9 cellular contexts compared by ENCODE assay signal in genomic region chr16:81821422-81822128, GRCh38. TPM values are rescaled to one million over a fixed set of nuclear protein-coding genes. Genes with fewer than 3 reads are reported as not detected.
DNase-seq lines count a peak whose midpoint lies in the region; ATAC-seq and TF ChIP-seq lines count a peak whose summit lies in the region.
"Had no signal": no experiment of that assay in that cellular context is flagged by ENCODE, and none has a peak within 500 bp of the region (broad histone marks: within the 10 kb centered on the region; RNA-seq: fewer than 3 reads in every experiment).

No MANE protein-coding gene starts in this region.

- peaks cover 0 to 2% (median 0%) of the 10 kb centered on the region in 6 donors for H3K9me3 Mint-ChIP-seq in immature natural killer cell

- H3K4me1 Mint-ChIP-seq in immature natural killer cell, result peaks cover 93 to 96% of the 10 kb centered on the region in 2 donors

- TF ChIP-seq POLR2A in GM15510 (IDR thresholded peaks at IDR 0.05; ENCODE audit: borderline replicate concordance, extremely low read depth, insufficient read length), result peak; percentile 59

- peaks cover 9 to 19% (median 17%) of the 10 kb centered on the region in 3 donors for H3K27me3 Mint-ChIP-seq in immature natural killer cell (ENCODE audit: low read depth in 3 of 3)

- H3K27ac Mint-ChIP-seq in immature natural killer cell, result peak overlapping the region; percentile 94 to 100 (median 99)

- DNase-seq in immature natural killer cell, result peak in 1 of 3 donors; percentile 31
- no peak for DNase-seq in NCI-H146 (lab: John Stamatoyannopoulos, UW)
- DNase-seq in stimulated activated naive CD4-positive, alpha-beta T cell treated with Interleukin-2 at 50 U/mL for 16 hours (lab: John Stamatoyannopoulos, UW), result no peak
- DNase-seq in caudate nucleus (lab: John Stamatoyannopoulos, UW), result no peak
- DNase-seq: hippocampal formation had no signal

- H3K36me3 Mint-ChIP-seq in immature natural killer cell, result peaks cover 10 to 12% (median 12%) of the 10 kb centered on the region in 3 donors

- peak overlapping the region; percentile 72 to 83 (median 80) for H3K4me3 Mint-ChIP-seq in immature natural killer cell

- H3K27ac ChIP-seq in caudate nucleus (ENCODE audit: low read depth, low read length), result no peak overlapping the region

- peak; percentile 35 for ATAC-seq in GM21515 (IDR thresholded peaks at IDR 0.05; ENCODE audit: unreplicated experiment)
- peak; percentile 27 for ATAC-seq in HG03469 (IDR thresholded peaks at IDR 0.05; ENCODE audit: unreplicated experiment)
- no peak for ATAC-seq in SK-N-SH treated with all-trans-retinoic acid at 6 μM for 48 hours

TF ChIP-seq in SK-N-SH treated with all-trans-retinoic acid at 6 μM for 48 hours, 23 proteins besides CTCF, POLR2A, EP300 and RAD21:
- TF ChIP-seq ZFP3 (CRISPR knock-in tag; IDR thresholded peaks at IDR 0.05) (no peak), ZNF8 (CRISPR knock-in tag; IDR thresholded peaks at IDR 0.05) (no peak), RARB (CRISPR knock-in tag; IDR thresholded peaks at IDR 0.05) (no peak), ZFP30 (CRISPR knock-in tag; IDR thresholded peaks at IDR 0.05) (no peak), ZNF70 (CRISPR knock-in tag; IDR thresholded peaks at IDR 0.05) (no peak), ZC3H10 (CRISPR knock-in tag; IDR thresholded peaks at IDR 0.05) (no peak), PPARA (CRISPR knock-in tag; IDR thresholded peaks at IDR 0.05; ENCODE audit: borderline replicate concordance) (no peak), ISL1 (CRISPR knock-in tag; IDR thresholded peaks at IDR 0.05) (no peak), CSDC2 (CRISPR knock-in tag; IDR thresholded peaks at IDR 0.05) (no peak), ARNTL (CRISPR knock-in tag; IDR thresholded peaks at IDR 0.05; ENCODE audit: borderline replicate concordance, low read depth) (no peak), TOX (CRISPR knock-in tag; IDR thresholded peaks at IDR 0.05; ENCODE audit: borderline replicate concordance) (no peak), GLIS3 (CRISPR knock-in tag; IDR thresholded peaks at IDR 0.05) (no peak), BACH2 (CRISPR knock-in tag; IDR thresholded peaks at IDR 0.05; ENCODE audit: borderline replicate concordance) (no peak), ZNF565 (CRISPR knock-in tag; conservative IDR thresholded peaks at IDR 0.05; ENCODE audit: low read depth) (no peak)
- TF ChIP-seq, protein P1, sequence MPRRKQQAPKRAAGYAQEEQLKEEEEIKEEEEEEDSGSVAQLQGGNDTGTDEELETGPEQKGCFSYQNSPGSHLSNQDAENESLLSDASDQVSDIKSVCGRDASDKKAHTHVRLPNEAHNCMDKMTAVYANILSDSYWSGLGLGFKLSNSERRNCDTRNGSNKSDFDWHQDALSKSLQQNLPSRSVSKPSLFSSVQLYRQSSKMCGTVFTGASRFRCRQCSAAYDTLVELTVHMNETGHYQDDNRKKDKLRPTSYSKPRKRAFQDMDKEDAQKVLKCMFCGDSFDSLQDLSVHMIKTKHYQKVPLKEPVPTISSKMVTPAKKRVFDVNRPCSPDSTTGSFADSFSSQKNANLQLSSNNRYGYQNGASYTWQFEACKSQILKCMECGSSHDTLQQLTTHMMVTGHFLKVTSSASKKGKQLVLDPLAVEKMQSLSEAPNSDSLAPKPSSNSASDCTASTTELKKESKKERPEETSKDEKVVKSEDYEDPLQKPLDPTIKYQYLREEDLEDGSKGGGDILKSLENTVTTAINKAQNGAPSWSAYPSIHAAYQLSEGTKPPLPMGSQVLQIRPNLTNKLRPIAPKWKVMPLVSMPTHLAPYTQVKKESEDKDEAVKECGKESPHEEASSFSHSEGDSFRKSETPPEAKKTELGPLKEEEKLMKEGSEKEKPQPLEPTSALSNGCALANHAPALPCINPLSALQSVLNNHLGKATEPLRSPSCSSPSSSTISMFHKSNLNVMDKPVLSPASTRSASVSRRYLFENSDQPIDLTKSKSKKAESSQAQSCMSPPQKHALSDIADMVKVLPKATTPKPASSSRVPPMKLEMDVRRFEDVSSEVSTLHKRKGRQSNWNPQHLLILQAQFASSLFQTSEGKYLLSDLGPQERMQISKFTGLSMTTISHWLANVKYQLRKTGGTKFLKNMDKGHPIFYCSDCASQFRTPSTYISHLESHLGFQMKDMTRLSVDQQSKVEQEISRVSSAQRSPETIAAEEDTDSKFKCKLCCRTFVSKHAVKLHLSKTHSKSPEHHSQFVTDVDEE (CRISPR knock-in tag; IDR thresholded peaks at IDR 0.05), result no peak
- TF ChIP-seq, protein P2, sequence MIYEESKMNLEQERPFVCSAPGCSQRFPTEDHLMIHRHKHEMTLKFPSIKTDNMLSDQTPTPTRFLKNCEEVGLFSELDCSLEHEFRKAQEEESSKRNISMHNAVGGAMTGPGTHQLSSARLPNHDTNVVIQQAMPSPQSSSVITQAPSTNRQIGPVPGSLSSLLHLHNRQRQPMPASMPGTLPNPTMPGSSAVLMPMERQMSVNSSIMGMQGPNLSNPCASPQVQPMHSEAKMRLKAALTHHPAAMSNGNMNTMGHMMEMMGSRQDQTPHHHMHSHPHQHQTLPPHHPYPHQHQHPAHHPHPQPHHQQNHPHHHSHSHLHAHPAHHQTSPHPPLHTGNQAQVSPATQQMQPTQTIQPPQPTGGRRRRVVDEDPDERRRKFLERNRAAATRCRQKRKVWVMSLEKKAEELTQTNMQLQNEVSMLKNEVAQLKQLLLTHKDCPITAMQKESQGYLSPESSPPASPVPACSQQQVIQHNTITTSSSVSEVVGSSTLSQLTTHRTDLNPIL (CRISPR knock-in tag; IDR thresholded peaks at IDR 0.05; ENCODE audit: low read depth), result no peak
- TF ChIP-seq, protein P3, sequence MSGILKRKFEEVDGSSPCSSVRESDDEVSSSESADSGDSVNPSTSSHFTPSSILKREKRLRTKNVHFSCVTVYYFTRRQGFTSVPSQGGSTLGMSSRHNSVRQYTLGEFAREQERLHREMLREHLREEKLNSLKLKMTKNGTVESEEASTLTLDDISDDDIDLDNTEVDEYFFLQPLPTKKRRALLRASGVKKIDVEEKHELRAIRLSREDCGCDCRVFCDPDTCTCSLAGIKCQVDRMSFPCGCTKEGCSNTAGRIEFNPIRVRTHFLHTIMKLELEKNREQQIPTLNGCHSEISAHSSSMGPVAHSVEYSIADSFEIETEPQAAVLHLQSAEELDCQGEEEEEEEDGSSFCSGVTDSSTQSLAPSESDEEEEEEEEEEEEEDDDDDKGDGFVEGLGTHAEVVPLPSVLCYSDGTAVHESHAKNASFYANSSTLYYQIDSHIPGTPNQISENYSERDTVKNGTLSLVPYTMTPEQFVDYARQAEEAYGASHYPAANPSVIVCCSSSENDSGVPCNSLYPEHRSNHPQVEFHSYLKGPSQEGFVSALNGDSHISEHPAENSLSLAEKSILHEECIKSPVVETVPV (CRISPR knock-in tag; IDR thresholded peaks at IDR 0.05), result no peak

RNA-seq across cellular contexts. Expression of gene PLCG2, which starts 42.5 kb away (rescaled TPM):
- polyA plus RNA-seq in immature natural killer cell, result 10 to 100 TPM; 24.4 to 91.6 (median 46.4) TPM
